16 cellular contexts compared by ENCODE assay signal in genomic region chr2:100021798-100022197, GRCh38.
"Had no signal": no experiment of that assay in that cellular context is flagged by ENCODE, and none has a peak within 500 bp of the region (broad histone marks: within the 10 kb centered on the region; RNA-seq: fewer than 3 reads in every experiment).

No MANE protein-coding gene starts in this region.

- H3K27ac Mint-ChIP-seq: dendritic cell treated with granulocyte-macrophage colony-stimulating factor and Interleukin-4, amounts not matched to agents 40 ng/mL and 50 ng/mL, for 4 days; effector memory CD8-positive, alpha-beta T cell; naive thymus-derived CD4-positive, alpha-beta T cell; nephron progenitor cell had no signal

- H3K27me3 Mint-ChIP-seq: dendritic cell treated with granulocyte-macrophage colony-stimulating factor and Interleukin-4, amounts not matched to agents 40 ng/mL and 50 ng/mL, for 4 days had no signal

- DNase-seq: effector memory CD8-positive, alpha-beta T cell; gastrocnemius medialis; heart right ventricle; hypothalamus; kidney glomerular epithelial cell; mesendoderm; naive thymus-derived CD4-positive, alpha-beta T cell; nephron progenitor cell; sigmoid colon; stimulated activated CD4-positive, alpha-beta T cell treated with anti-CD3 and anti-CD28 coated beads, Interleukin-2, amount 100 ng/mL, for 24 hours; stimulated activated CD4-positive, alpha-beta T cell treated with anti-CD3 and anti-CD28 coated beads, Interleukin-4, amount 100 ng/mL, for 4 hours; stimulated activated naive CD4-positive, alpha-beta T cell; stomach; substantia nigra; transverse colon had no signal

- ATAC-seq: effector memory CD8-positive, alpha-beta T cell; gastrocnemius medialis; heart right ventricle; naive thymus-derived CD4-positive, alpha-beta T cell had no signal

- H3K9me3 Mint-ChIP-seq: dendritic cell treated with granulocyte-macrophage colony-stimulating factor and Interleukin-4, amounts not matched to agents 40 ng/mL and 50 ng/mL, for 4 days had no signal

- H3K4me3 Mint-ChIP-seq: dendritic cell treated with granulocyte-macrophage colony-stimulating factor and Interleukin-4, amounts not matched to agents 40 ng/mL and 50 ng/mL, for 4 days; effector memory CD8-positive, alpha-beta T cell; naive thymus-derived CD4-positive, alpha-beta T cell; nephron progenitor cell had no signal
